1 cellular context compared by ENCODE assay signal in the genomic region with DNA sequence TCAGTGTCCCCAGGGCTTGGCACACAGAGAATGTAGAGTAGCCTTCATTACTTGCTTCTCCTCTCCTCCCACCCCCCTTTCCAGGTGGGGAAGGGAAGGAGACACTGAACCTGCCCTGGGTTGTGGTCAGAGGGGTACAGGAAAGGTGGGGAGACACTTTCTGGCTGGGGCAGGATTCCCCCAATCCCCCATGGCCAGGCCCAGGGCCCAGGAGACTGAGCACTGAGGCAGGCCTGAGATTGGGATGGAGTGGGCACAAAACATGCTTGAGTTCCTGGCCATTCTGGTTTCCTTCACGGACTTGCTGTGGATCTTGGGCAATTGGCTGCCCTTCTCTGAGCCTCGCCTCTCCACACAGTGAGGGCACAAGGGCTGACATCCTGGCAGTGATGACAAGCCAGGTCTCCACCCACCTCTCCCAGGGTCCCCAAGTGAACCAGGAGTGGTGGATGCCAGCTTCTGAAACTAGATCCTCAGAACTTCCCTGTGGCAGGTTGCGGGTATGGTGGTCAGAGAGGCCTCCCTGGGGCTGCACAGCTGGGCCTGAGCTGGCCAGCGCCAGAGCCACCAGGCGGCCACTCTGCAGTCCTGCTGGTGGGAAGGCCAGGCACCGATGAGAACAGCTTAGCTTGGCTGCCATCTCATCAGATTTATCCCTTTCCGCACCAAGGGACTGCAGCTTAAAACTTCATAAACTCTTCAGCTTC.
TF ChIP-seq lines count a peak whose summit lies in the region.

No MANE protein-coding gene starts in this region.

TF ChIP-seq in HEK293, 187 proteins besides CTCF, POLR2A, EP300 and RAD21 (continued from another document):
- TF ChIP-seq, protein P1, sequence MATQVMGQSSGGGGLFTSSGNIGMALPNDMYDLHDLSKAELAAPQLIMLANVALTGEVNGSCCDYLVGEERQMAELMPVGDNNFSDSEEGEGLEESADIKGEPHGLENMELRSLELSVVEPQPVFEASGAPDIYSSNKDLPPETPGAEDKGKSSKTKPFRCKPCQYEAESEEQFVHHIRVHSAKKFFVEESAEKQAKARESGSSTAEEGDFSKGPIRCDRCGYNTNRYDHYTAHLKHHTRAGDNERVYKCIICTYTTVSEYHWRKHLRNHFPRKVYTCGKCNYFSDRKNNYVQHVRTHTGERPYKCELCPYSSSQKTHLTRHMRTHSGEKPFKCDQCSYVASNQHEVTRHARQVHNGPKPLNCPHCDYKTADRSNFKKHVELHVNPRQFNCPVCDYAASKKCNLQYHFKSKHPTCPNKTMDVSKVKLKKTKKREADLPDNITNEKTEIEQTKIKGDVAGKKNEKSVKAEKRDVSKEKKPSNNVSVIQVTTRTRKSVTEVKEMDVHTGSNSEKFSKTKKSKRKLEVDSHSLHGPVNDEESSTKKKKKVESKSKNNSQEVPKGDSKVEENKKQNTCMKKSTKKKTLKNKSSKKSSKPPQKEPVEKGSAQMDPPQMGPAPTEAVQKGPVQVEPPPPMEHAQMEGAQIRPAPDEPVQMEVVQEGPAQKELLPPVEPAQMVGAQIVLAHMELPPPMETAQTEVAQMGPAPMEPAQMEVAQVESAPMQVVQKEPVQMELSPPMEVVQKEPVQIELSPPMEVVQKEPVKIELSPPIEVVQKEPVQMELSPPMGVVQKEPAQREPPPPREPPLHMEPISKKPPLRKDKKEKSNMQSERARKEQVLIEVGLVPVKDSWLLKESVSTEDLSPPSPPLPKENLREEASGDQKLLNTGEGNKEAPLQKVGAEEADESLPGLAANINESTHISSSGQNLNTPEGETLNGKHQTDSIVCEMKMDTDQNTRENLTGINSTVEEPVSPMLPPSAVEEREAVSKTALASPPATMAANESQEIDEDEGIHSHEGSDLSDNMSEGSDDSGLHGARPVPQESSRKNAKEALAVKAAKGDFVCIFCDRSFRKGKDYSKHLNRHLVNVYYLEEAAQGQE (tag by site-specific recombination; IDR thresholded peaks at IDR 0.05): 0 out of 2 replicates have a peak, but pooled peaks have one; percentile 28
- TF ChIP-seq ZNF19 (tag by site-specific recombination; IDR thresholded peaks at IDR 0.05; ENCODE audit: low read depth): no peak
- peak; percentile 51 for TF ChIP-seq GLIS1 (tag by site-specific recombination; IDR thresholded peaks at IDR 0.05)
- TF ChIP-seq, protein P2, sequence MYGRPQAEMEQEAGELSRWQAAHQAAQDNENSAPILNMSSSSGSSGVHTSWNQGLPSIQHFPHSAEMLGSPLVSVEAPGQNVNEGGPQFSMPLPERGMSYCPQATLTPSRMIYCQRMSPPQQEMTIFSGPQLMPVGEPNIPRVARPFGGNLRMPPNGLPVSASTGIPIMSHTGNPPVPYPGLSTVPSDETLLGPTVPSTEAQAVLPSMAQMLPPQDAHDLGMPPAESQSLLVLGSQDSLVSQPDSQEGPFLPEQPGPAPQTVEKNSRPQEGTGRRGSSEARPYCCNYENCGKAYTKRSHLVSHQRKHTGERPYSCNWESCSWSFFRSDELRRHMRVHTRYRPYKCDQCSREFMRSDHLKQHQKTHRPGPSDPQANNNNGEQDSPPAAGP (tag by site-specific recombination; IDR thresholded peaks at IDR 0.05): no peak
- peak; percentile 34; the same call in 1 of the 2 replicates for TF ChIP-seq ZNF335 (tag by site-specific recombination; conservative IDR thresholded peaks at IDR 0.05)
- 0 out of 2 replicates have a peak, but pooled peaks have one; percentile 11 for TF ChIP-seq ZNF24 (tag by site-specific recombination; IDR thresholded peaks at IDR 0.05)
- peak; percentile 74; the same call in 1 of the 2 replicates for TF ChIP-seq ZNF768 (tag by site-specific recombination; IDR thresholded peaks at IDR 0.05)
- no peak for TF ChIP-seq SETDB1 (IDR thresholded peaks at IDR 0.05; ENCODE audit: insufficient read length, low read length)
- no peak for TF ChIP-seq ZNF23 (tag by site-specific recombination; IDR thresholded peaks at IDR 0.05; ENCODE audit: borderline replicate concordance)
- TF ChIP-seq ZNF394 (tag by site-specific recombination; IDR thresholded peaks at IDR 0.05; ENCODE audit: borderline replicate concordance): peak; percentile 48; the same call in 1 of the 2 replicates
